In genomic region chr12:125564753-125565152, GRCh38 we compare ENCODE assay signal across 21 cellular contexts.
"Had no signal": no experiment of that assay in that cellular context is flagged by ENCODE, and none has a peak within 500 bp of the region (broad histone marks: within the 10 kb centered on the region; RNA-seq: fewer than 3 reads in every experiment).

No MANE protein-coding gene starts in this region.

- H3K27ac ChIP-seq: colonic mucosa, foreskin keratinocyte, left ventricle myocardium inferior, lower lobe of right lung, neural progenitor cell, parathyroid adenoma, psoas muscle, spleen, stomach had no signal

- H3K36me3 ChIP-seq: colonic mucosa, left ventricle myocardium inferior, lower lobe of right lung, neural progenitor cell, spleen, stomach had no signal

- H3K4me1 ChIP-seq: colonic mucosa, foreskin keratinocyte, left ventricle myocardium inferior, lower lobe of right lung, neural progenitor cell, parathyroid adenoma, psoas muscle, spleen, stomach had no signal

- H3K4me3 ChIP-seq: colonic mucosa, left ventricle myocardium inferior, lower lobe of right lung, neural progenitor cell, psoas muscle, spleen, stomach had no signal

- H3K9me3 ChIP-seq: colonic mucosa, lower lobe of right lung, psoas muscle had no signal

- DNase-seq: colonic mucosa; dermis blood vessel endothelial cell; endodermal cell; erythroblast; foreskin keratinocyte; immature natural killer cell; kidney; left cardiac atrium; left ventricle myocardium inferior; lower lobe of right lung; psoas muscle; spleen; stimulated activated CD4-positive, alpha-beta T cell treated with anti-CD3 and anti-CD28 coated beads, Interleukin-15, amount 100 ng/mL, for 24 hours; stimulated activated CD4-positive, alpha-beta T cell treated with anti-CD3 and anti-CD28 coated beads, Interleukin-1b, Interleukin-23, amount 100 ng/mL, for 48 hours; stimulated activated CD4-positive, alpha-beta T cell treated with anti-CD3 and anti-CD28 coated beads, Interleukin-4, amount 100 ng/mL, for 24 hours; stimulated activated naive B cell treated with anti-CD40 and anti-IgM and Interleukin-4, amounts not matched to agents 10 μg/mL and 1 μg/mL and 100 μg/mL, for 72 hours; stomach; substantia nigra; trophoblast cell had no signal
